ENCODE assay signal across 1 cellular context in genomic region chr1:34262454-34262853, GRCh38.
TF ChIP-seq lines count a peak whose summit lies in the region.

No MANE protein-coding gene starts in this region.

TF ChIP-seq in H1, 55 proteins besides CTCF, POLR2A, EP300 and RAD21 (continued from another document):
- no peak for TF ChIP-seq HDAC2 (IDR thresholded peaks at IDR 0.05; ENCODE audit: borderline replicate concordance in 1 of 2, low read depth in 2 of 2, low read length in 2 of 2)
- no peak for TF ChIP-seq E2F6 (IDR thresholded peaks at IDR 0.05)
- TF ChIP-seq BACH1 (IDR thresholded peaks at IDR 0.05; ENCODE audit: low read length): no peak
- TF ChIP-seq NANOG (IDR thresholded peaks at IDR 0.05; ENCODE audit: insufficient read depth, low read depth, low read length, poor library complexity, severe bottlenecking): no peak
- no peak for TF ChIP-seq ATF2 (IDR thresholded peaks at IDR 0.05; ENCODE audit: low read length)
- no peak for TF ChIP-seq SP4 (IDR thresholded peaks at IDR 0.05; ENCODE audit: low read length)
- TF ChIP-seq SIX5 (IDR thresholded peaks at IDR 0.05; ENCODE audit: low read depth, low read length): no peak
- TF ChIP-seq GABPA (IDR thresholded peaks at IDR 0.05; ENCODE audit: borderline replicate concordance, insufficient read depth, low read length): no peak
